3 cellular contexts compared by ENCODE assay signal in the genomic region with DNA sequence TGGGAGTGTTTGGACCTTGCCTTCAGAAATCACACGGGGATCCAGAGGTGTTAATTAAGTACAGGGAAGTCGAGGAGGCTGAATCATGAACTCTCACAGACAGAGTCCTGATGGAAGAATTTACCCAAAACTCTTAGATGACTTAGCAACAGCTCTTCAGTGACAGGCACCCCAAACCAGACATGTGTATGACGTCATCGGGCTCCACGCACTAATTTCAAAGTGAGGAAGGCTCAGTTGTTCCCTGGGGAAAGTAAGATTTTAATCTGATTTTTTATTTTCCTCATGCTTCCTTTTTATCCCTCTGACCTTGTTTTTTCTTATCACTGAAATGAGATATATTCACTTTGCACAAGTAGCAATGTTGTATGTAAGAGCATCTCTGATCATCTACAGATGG.
TF ChIP-seq lines count a peak whose summit lies in the region.

No MANE protein-coding gene starts in this region.

TF ChIP-seq in HepG2, 621 proteins besides CTCF, POLR2A, EP300 and RAD21:
- TF ChIP-seq, protein P1, sequence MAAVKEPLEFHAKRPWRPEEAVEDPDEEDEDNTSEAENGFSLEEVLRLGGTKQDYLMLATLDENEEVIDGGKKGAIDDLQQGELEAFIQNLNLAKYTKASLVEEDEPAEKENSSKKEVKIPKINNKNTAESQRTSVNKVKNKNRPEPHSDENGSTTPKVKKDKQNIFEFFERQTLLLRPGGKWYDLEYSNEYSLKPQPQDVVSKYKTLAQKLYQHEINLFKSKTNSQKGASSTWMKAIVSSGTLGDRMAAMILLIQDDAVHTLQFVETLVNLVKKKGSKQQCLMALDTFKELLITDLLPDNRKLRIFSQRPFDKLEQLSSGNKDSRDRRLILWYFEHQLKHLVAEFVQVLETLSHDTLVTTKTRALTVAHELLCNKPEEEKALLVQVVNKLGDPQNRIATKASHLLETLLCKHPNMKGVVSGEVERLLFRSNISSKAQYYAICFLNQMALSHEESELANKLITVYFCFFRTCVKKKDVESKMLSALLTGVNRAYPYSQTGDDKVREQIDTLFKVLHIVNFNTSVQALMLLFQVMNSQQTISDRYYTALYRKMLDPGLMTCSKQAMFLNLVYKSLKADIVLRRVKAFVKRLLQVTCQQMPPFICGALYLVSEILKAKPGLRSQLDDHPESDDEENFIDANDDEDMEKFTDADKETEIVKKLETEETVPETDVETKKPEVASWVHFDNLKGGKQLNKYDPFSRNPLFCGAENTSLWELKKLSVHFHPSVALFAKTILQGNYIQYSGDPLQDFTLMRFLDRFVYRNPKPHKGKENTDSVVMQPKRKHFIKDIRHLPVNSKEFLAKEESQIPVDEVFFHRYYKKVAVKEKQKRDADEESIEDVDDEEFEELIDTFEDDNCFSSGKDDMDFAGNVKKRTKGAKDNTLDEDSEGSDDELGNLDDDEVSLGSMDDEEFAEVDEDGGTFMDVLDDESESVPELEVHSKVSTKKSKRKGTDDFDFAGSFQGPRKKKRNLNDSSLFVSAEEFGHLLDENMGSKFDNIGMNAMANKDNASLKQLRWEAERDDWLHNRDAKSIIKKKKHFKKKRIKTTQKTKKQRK (IDR thresholded peaks at IDR 0.05; ENCODE audit: low read length) = no peak
- TF ChIP-seq CREB1 (IDR thresholded peaks at IDR 0.05) = peak; percentile 94
- TF ChIP-seq CREB1 (CRISPR knock-in tag; IDR thresholded peaks at IDR 0.05) = no peak
- TF ChIP-seq NR2F2 (IDR thresholded peaks at IDR 0.05; ENCODE audit: borderline replicate concordance, low read depth) = no peak
- peak; percentile 97 for TF ChIP-seq ATF7 (IDR thresholded peaks at IDR 0.05)
- TF ChIP-seq ATF7 (CRISPR knock-in tag; IDR thresholded peaks at IDR 0.05) = no peak
- no peak for TF ChIP-seq HNF4G (IDR thresholded peaks at IDR 0.05; ENCODE audit: borderline replicate concordance, low read depth, low read length)
- TF ChIP-seq HNF4G (CRISPR knock-in tag; IDR thresholded peaks at IDR 0.05; ENCODE audit: borderline replicate concordance, low read depth) = no peak
- TF ChIP-seq SKI (IDR thresholded peaks at IDR 0.05; ENCODE audit: partially characterized antibody) = no peak
- no peak for TF ChIP-seq ZNF446 (CRISPR knock-in tag; IDR thresholded peaks at IDR 0.05)
- TF ChIP-seq, protein P2, sequence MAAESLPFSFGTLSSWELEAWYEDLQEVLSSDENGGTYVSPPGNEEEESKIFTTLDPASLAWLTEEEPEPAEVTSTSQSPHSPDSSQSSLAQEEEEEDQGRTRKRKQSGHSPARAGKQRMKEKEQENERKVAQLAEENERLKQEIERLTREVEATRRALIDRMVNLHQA (CRISPR knock-in tag; IDR thresholded peaks at IDR 0.05) = no peak
TF ChIP-seq in HepG2: peak in this region for 2.

TF ChIP-seq in HEK293, 187 proteins besides CTCF, POLR2A, EP300 and RAD21:
- TF ChIP-seq ZNF248 (tag by site-specific recombination; IDR thresholded peaks at IDR 0.05) = no peak
- TF ChIP-seq, protein P3, sequence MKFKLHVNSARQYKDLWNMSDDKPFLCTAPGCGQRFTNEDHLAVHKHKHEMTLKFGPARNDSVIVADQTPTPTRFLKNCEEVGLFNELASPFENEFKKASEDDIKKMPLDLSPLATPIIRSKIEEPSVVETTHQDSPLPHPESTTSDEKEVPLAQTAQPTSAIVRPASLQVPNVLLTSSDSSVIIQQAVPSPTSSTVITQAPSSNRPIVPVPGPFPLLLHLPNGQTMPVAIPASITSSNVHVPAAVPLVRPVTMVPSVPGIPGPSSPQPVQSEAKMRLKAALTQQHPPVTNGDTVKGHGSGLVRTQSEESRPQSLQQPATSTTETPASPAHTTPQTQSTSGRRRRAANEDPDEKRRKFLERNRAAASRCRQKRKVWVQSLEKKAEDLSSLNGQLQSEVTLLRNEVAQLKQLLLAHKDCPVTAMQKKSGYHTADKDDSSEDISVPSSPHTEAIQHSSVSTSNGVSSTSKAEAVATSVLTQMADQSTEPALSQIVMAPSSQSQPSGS (tag by site-specific recombination; IDR thresholded peaks at IDR 0.05; ENCODE audit: low read depth) = 0 out of 2 replicates have a peak, but pooled peaks have one; percentile 34

TF ChIP-seq in K562, 482 proteins besides CTCF, POLR2A, EP300 and RAD21:
- 0 out of 2 replicates have a peak, but pooled peaks have one; percentile 9 for TF ChIP-seq JUNB (CRISPR knock-in tag; conservative IDR thresholded peaks at IDR 0.05)
- TF ChIP-seq ZBTB17 (CRISPR knock-in tag; IDR thresholded peaks at IDR 0.05) = no peak
- no peak for TF ChIP-seq LEF1 (IDR thresholded peaks at IDR 0.05)
- TF ChIP-seq, protein P4, sequence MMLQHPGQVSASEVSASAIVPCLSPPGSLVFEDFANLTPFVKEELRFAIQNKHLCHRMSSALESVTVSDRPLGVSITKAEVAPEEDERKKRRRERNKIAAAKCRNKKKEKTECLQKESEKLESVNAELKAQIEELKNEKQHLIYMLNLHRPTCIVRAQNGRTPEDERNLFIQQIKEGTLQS (IDR thresholded peaks at IDR 0.05) = peak; percentile 58
- TF ChIP-seq, protein P4 (CRISPR knock-in tag; conservative IDR thresholded peaks at IDR 0.05) = no peak
- TF ChIP-seq, protein P5, sequence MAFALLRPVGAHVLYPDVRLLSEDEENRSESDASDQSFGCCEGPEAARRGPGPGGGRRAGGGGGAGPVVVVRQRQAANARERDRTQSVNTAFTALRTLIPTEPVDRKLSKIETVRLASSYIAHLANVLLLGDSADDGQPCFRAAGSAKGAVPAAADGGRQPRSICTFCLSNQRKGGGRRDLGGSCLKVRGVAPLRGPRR (CRISPR knock-in tag; IDR thresholded peaks at IDR 0.05) = no peak
